Comparison of ENCODE assay signal across 10 cellular contexts in genomic region chrX:2829066-2829430, GRCh38. TPM values are rescaled to one million over a fixed set of nuclear protein-coding genes. Genes with fewer than 3 reads are reported as not detected.
DNase-seq lines count a peak whose midpoint lies in the region; ATAC-seq and TF ChIP-seq lines count a peak whose summit lies in the region.
"Had no signal": no experiment of that assay in that cellular context is flagged by ENCODE, and none has a peak within 500 bp of the region (broad histone marks: within the 10 kb centered on the region; RNA-seq: fewer than 3 reads in every experiment).

No MANE protein-coding gene starts in this region.

- H3K27me3 ChIP-seq in ACC112 (ENCODE audit: insufficient read depth, low read length) (peaks cover 48% of the 10 kb centered on the region), neuron (ENCODE audit: insufficient read depth, low read length) (no peaks in the 10 kb centered on the region), psoas muscle (ENCODE audit: insufficient read depth in 3 of 3, low read length in 2 of 3) (peaks cover 0 to 52% (median 0%) of the 10 kb centered on the region in 3 donors)

- no peak for ATAC-seq in psoas muscle
- ATAC-seq: effector memory CD8-positive, alpha-beta T cell had no signal

- no peaks in the 10 kb centered on the region for H3K4me1 ChIP-seq in ACC112 (ENCODE audit: control insufficient read depth, insufficient read depth, low read length, unreplicated experiment)
- peaks cover 19% of the 10 kb centered on the region for H3K4me1 ChIP-seq in neuron (ENCODE audit: insufficient read depth, low read length)
- no peaks in the 10 kb centered on the region for H3K4me1 ChIP-seq in psoas muscle

- intact Hi-C loops in psoas muscle (cut with DNase I): no loop called here

- TF ChIP-seq CTCF in LNCaP clone FGC (IDR thresholded peaks at IDR 0.05; ENCODE audit: control insufficient read depth, extremely low read depth, insufficient read depth) (no peak), fibroblast of the aortic adventitia (IDR thresholded peaks at IDR 0.05; ENCODE audit: insufficient read depth, low read length) (no peak), psoas muscle (IDR thresholded peaks at IDR 0.05) (no peak)

- H3K36me3 ChIP-seq in ACC112 (ENCODE audit: insufficient read depth, low read length) (no peaks in the 10 kb centered on the region), neuron (ENCODE audit: insufficient read depth, low read length) (peaks cover 13% of the 10 kb centered on the region), psoas muscle (ENCODE audit: insufficient read depth in 1 of 2, low read depth in 1 of 2) (no peaks in the 10 kb centered on the region)

- DNase-seq in LNCaP clone FGC (ENCODE audit: low read depth) (no peak), fibroblast of the aortic adventitia (ENCODE audit: low read depth) (no peak), T-helper 1 cell (no peak), kidney tubule cell (ENCODE audit: low spot score) (no peak), psoas muscle (no peak), RPMI8226 (no peak)
- DNase-seq: effector memory CD8-positive, alpha-beta T cell; SIG-M5 had no signal

- H3K79me2 ChIP-seq in ACC112 (ENCODE audit: control insufficient read depth, insufficient read depth, low read length, unreplicated experiment): no peaks in the 10 kb centered on the region

- H3K27ac ChIP-seq in ACC112 (ENCODE audit: low read depth, low read length) (no peak overlapping the region), psoas muscle (no peak overlapping the region)

- H2AFZ ChIP-seq in ACC112 (ENCODE audit: low read length, unreplicated experiment): no peak overlapping the region
- H2AFZ ChIP-seq in neuron (ENCODE audit: low read depth, low read length): peak overlapping the region; percentile 17

- peak overlapping the region; percentile 60 for H3K4me3 ChIP-seq in ACC112 (ENCODE audit: low read depth, low read length)
- peak overlapping the region; percentile 48 for H3K4me3 ChIP-seq in LNCaP clone FGC (ENCODE audit: low read depth, low read length)
- H3K4me3 ChIP-seq in fibroblast of the aortic adventitia (ENCODE audit: low read depth, low read length): peak overlapping the region; percentile 61
- H3K4me3 ChIP-seq in neuron (ENCODE audit: low read length): peak overlapping the region; percentile 63
- no peak overlapping the region for H3K4me3 ChIP-seq in psoas muscle

- 0 to 1% methylated on average over 21 to 32 of the region's 35 CpGs; no CpG with 5 or more reads in 1 of the 3 donors for WGBS in psoas muscle, 3 donors

- H3K9me3 ChIP-seq in neuron (ENCODE audit: low read length) (peaks cover 8% of the 10 kb centered on the region), psoas muscle (no peaks in the 10 kb centered on the region)

RNA-seq across cellular contexts. Expression of gene GYG2, which starts 0.3 kb away (rescaled TPM):
- total RNA-seq in fibroblast of the aortic adventitia (ENCODE audit: low replicate concordance) (1.1 and 4.3 TPM in 2 replicates), psoas muscle (under 1 TPM in 3 of 4 donors, not detected in 1; 0.42 to 0.69 (median 0.52) TPM)
- 1 to 10 TPM in 1 of 3 donors, under 1 TPM in 2; 0.09 to 1.1 (median 0.42) TPM for polyA plus RNA-seq in psoas muscle
